Comparison of ENCODE assay signal across 1 cellular context in genomic region chr17:38507921-38508569, GRCh38.
A peak's percentile ranks its signal among the peaks of the same experiment; 100 is the strongest.
TF ChIP-seq lines count a peak whose summit lies in the region.

No MANE protein-coding gene starts in this region.

TF ChIP-seq in HEK293, 187 proteins besides CTCF, POLR2A, EP300 and RAD21 (continued from another document):
- TF ChIP-seq ZNF645 (tag by site-specific recombination; IDR thresholded peaks at IDR 0.05) (no peak), ZBTB17 (tag by site-specific recombination; IDR thresholded peaks at IDR 0.05) (no peak), ZNF423 (tag by site-specific recombination; IDR thresholded peaks at IDR 0.05) (no peak), ZNF623 (tag by site-specific recombination; IDR thresholded peaks at IDR 0.05) (no peak), ZNF664 (tag by site-specific recombination; IDR thresholded peaks at IDR 0.05) (peak; percentile 87), KLF16 (tag by site-specific recombination; IDR thresholded peaks at IDR 0.05) (no peak), ZXDB (tag by site-specific recombination; IDR thresholded peaks at IDR 0.05) (no peak), PRDM10 (tag by site-specific recombination; IDR thresholded peaks at IDR 0.05) (no peak)
